In genomic region chr5:175235251-175235963, GRCh38 we compare ENCODE assay signal across 25 cellular contexts.
DNase-seq lines count a peak whose midpoint lies in the region; ATAC-seq and TF ChIP-seq lines count a peak whose summit lies in the region.
"Had no signal": no experiment of that assay in that cellular context is flagged by ENCODE, and none has a peak within 500 bp of the region (broad histone marks: within the 10 kb centered on the region; RNA-seq: fewer than 3 reads in every experiment).

No MANE protein-coding gene starts in this region.

- peak; percentile 17 for DNase-seq in AG20443 (ENCODE audit: low spot score)
- DNase-seq in HFFc6, result peak; percentile 47
- peak; percentile 22 for DNase-seq in SK-N-MC (ENCODE audit: low read depth, low spot score)
- peak; percentile 15 for DNase-seq in nephron progenitor cell
- no peak for DNase-seq in cerebellar cortex (ENCODE audit: low spot score)
- no peak for DNase-seq in SKM-1 treated with dmso at 0.1 percent for 144 hours (lab: John Stamatoyannopoulos, UW; ENCODE audit: unreplicated experiment)
- DNase-seq: activated CD8-positive, alpha-beta memory T cell treated with anti-CD3 and anti-CD28 coated beads for 24 hours; activated naive CD4-positive, alpha-beta T cell; activated T-cell treated with anti-CD3 and anti-CD28 coated beads, Interleukin-2, amount 50 U/mL, for 24 hours; amniotic stem cell; CD4-positive, alpha-beta T cell; central memory CD4-positive, alpha-beta T cell; heart right ventricle; left ventricle myocardium superior; midbrain; NCI-H1436; stimulated activated CD4-positive, alpha-beta T cell treated with anti-CD3 and anti-CD28 coated beads, Interleukin-2, amount 100 ng/mL, for 24 hours had no signal

- TF ChIP-seq CTCF in HFFc6 (IDR thresholded peaks at IDR 0.05), result no peak
- TF ChIP-seq CTCF in nephron progenitor cell (IDR thresholded peaks at IDR 0.05), result no peak

- no peaks in the 10 kb centered on the region for H3K9me3 ChIP-seq in SK-N-MC (ENCODE audit: low read depth, low read length)
- H3K9me3 ChIP-seq: heart right ventricle, prostate gland, vagina had no signal

- H3K4me3 Mint-ChIP-seq in HFFc6 (no peak overlapping the region), nephron progenitor cell (no peak overlapping the region)
- H3K4me3 Mint-ChIP-seq: activated T-cell treated with anti-CD3 and anti-CD28 coated beads, Interleukin-2, amount 50 U/mL, for 24 hours; CD4-positive, alpha-beta T cell; GM23338; neural crest cell; stimulated activated memory B cell treated with anti-CD40 and anti-IgM and Interleukin-4, amounts not matched to agents 10 μg/mL and 1 μg/mL and 100 μg/mL, for 72 hours had no signal

- peaks cover 5% of the 10 kb centered on the region; the same call in 1 of the 2 replicates for H3K36me3 Mint-ChIP-seq in HFFc6 (ENCODE audit: low read depth)
- H3K36me3 Mint-ChIP-seq in nephron progenitor cell (ENCODE audit: low read depth), result no peaks in the 10 kb centered on the region
- H3K36me3 Mint-ChIP-seq: stimulated activated memory B cell treated with anti-CD40 and anti-IgM and Interleukin-4, amounts not matched to agents 10 μg/mL and 1 μg/mL and 100 μg/mL, for 72 hours had no signal

- H3K27me3 Mint-ChIP-seq in HFFc6 (ENCODE audit: insufficient read depth) (peaks cover 6% of the 10 kb centered on the region; the same call in 1 of the 2 replicates), nephron progenitor cell (ENCODE audit: low read depth, poor library complexity) (peaks cover 37% of the 10 kb centered on the region)
- H3K27me3 Mint-ChIP-seq: stimulated activated memory B cell treated with anti-CD40 and anti-IgM and Interleukin-4, amounts not matched to agents 10 μg/mL and 1 μg/mL and 100 μg/mL, for 72 hours had no signal

- H3K4me1 Mint-ChIP-seq in HFFc6 (ENCODE audit: low read depth) (peaks cover 10% of the 10 kb centered on the region; the same call in 1 of the 2 replicates), nephron progenitor cell (peaks cover 12% of the 10 kb centered on the region)
- H3K4me1 Mint-ChIP-seq: GM23338; neural crest cell; stimulated activated memory B cell treated with anti-CD40 and anti-IgM and Interleukin-4, amounts not matched to agents 10 μg/mL and 1 μg/mL and 100 μg/mL, for 72 hours had no signal

- ATAC-seq in HG02610 (IDR thresholded peaks at IDR 0.05; ENCODE audit: unreplicated experiment) (no peak), HG03159 (IDR thresholded peaks at IDR 0.05; ENCODE audit: unreplicated experiment) (no peak)
- ATAC-seq: GM23338; heart right ventricle; left ventricle myocardium superior; Right ventricle myocardium inferior; stimulated activated memory B cell treated with anti-CD40 and anti-IgM and Interleukin-4, amounts not matched to agents 10 μg/mL and 1 μg/mL and 100 μg/mL, for 72 hours had no signal

- H3K4me3 ChIP-seq in SK-N-MC, result peak overlapping the region; percentile 42
- H3K4me3 ChIP-seq: GM23338, heart right ventricle, prostate gland, vagina had no signal

- H3K9me3 Mint-ChIP-seq in HFFc6, result peaks cover 8% of the 10 kb centered on the region; the same call in 1 of the 2 replicates
- no peaks in the 10 kb centered on the region for H3K9me3 Mint-ChIP-seq in nephron progenitor cell
- H3K9me3 Mint-ChIP-seq: activated T-cell treated with anti-CD3 and anti-CD28 coated beads, Interleukin-2, amount 50 U/mL, for 24 hours; CD4-positive, alpha-beta T cell; GM23338; stimulated activated memory B cell treated with anti-CD40 and anti-IgM and Interleukin-4, amounts not matched to agents 10 μg/mL and 1 μg/mL and 100 μg/mL, for 72 hours had no signal

- peak overlapping the region; percentile 55; the same call in 1 of the 2 replicates for H3K27ac ChIP-seq in SK-N-MC
- H3K27ac ChIP-seq: heart right ventricle, prostate gland, vagina had no signal

- H3K9ac ChIP-seq in SK-N-MC (ENCODE audit: insufficient read length), result no peak overlapping the region

- H3K27ac Mint-ChIP-seq in HFFc6 (peak overlapping the region; percentile 27; the same call in 1 of the 2 replicates), nephron progenitor cell (no peak overlapping the region)
- H3K27ac Mint-ChIP-seq: activated T-cell treated with anti-CD3 and anti-CD28 coated beads, Interleukin-2, amount 50 U/mL, for 24 hours; CD4-positive, alpha-beta T cell; GM23338; stimulated activated memory B cell treated with anti-CD40 and anti-IgM and Interleukin-4, amounts not matched to agents 10 μg/mL and 1 μg/mL and 100 μg/mL, for 72 hours had no signal

- no peaks in the 10 kb centered on the region for H3K36me3 ChIP-seq in SK-N-MC (ENCODE audit: insufficient read depth, low read length)
- H3K36me3 ChIP-seq: heart right ventricle, prostate gland, vagina had no signal

Comparison
In these comparisons a context has a peak if more than half of its experiments do, and no peak if none do; other contexts are left out.
1. DNase-seq: peak in AG20443 (single experiment), HFFc6 (single experiment), SK-N-MC (single experiment) and nephron progenitor cell (single experiment); none in cerebellar cortex (single experiment) and SKM-1 treated with dmso at 0.1 percent for 144 hours (single experiment).